In genomic region chr11:119120639-119121007, GRCh38 we compare ENCODE assay signal across 8 cellular contexts. TPM values are rescaled to one million over a fixed set of nuclear protein-coding genes. Genes with fewer than 3 reads are reported as not detected.
DNase-seq lines count a peak whose midpoint lies in the region; ATAC-seq and TF ChIP-seq lines count a peak whose summit lies in the region.

No MANE protein-coding gene starts in this region.

- CTCF ChIA-PET in T-cell (lab: Charles Lee), result interaction anchor here in 1 of 2 donors (0.6 to 2.5 kb wide), 5 partner anchors 11 to 202 kb away, joined by 3 to 24 read pairs (median 5); partner anchors contain the start of genes CBL and DPAGT1

- H3K79me1 ChIP-seq in H9 (ENCODE audit: insufficient read depth, low read depth, low read length, poor library complexity, severe bottlenecking), result peaks cover 6% of the 10 kb centered on the region

- peaks cover 19% of the 10 kb centered on the region for H3K79me2 ChIP-seq in ACC112 (ENCODE audit: control insufficient read depth, insufficient read depth, low read length, unreplicated experiment)
- peaks cover 8% of the 10 kb centered on the region for H3K79me2 ChIP-seq in H9 (ENCODE audit: insufficient read depth, low read length)

- H2BK20ac ChIP-seq in H9 (ENCODE audit: low read depth, low read length, poor library complexity, severe bottlenecking), result no peak overlapping the region

- no peak overlapping the region for H3K4ac ChIP-seq in H9 (ENCODE audit: low read depth, low read length)

- H3K23ac ChIP-seq in H9 (ENCODE audit: insufficient read length, low read depth, low read length), result no peak overlapping the region

- no peaks in the 10 kb centered on the region for H4K20me1 ChIP-seq in H9 (ENCODE audit: control insufficient read depth, insufficient read depth, insufficient read length)

- H3K36me3 Mint-ChIP-seq in H9 (ENCODE audit: insufficient read depth in 1 of 3, low read depth in 3 of 3), result peaks cover 0 to 18% (median 17%) of the 10 kb centered on the region in 3 experiments; a peak in 6 of 7 replicates
- H3K36me3 Mint-ChIP-seq in T-cell, result peaks cover 16% of the 10 kb centered on the region

- H3K4me1 Mint-ChIP-seq in H9, result peaks cover 20 to 23% of the 10 kb centered on the region in 2 experiments
- peaks cover 44 to 60% (median 55%) of the 10 kb centered on the region in 3 donors for H3K4me1 Mint-ChIP-seq in T-cell

- TF ChIP-seq POLR2A in gastrocnemius medialis (IDR thresholded peaks at IDR 0.05), result no peak

- H2BK5ac ChIP-seq in H9 (ENCODE audit: insufficient read length, low read length), result no peak overlapping the region

- H3K4me3 Mint-ChIP-seq in H9 (peak overlapping the region; percentile 93 to 94), T-cell (peak overlapping the region; percentile 89 to 94 (median 91))

- no peak for DNase-seq in H9
- no peak for DNase-seq in T-cell
- DNase-seq in fibroblast of villous mesenchyme (ENCODE audit: low read depth), result peak; percentile 20
- no peak for DNase-seq in gastrocnemius medialis
- DNase-seq in T1000 (lab: John Stamatoyannopoulos, UW), result no peak

- peak overlapping the region; percentile 72 for H3K4me2 ChIP-seq in H9 (ENCODE audit: insufficient read depth, insufficient read length, low read length)

- H2BK12ac ChIP-seq in H9 (ENCODE audit: insufficient read length, low read depth, low read length), result no peak overlapping the region

- H3K18ac ChIP-seq in H9 (ENCODE audit: insufficient read length, low read depth, low read length), result no peak overlapping the region

- POLR2A ChIA-PET in T-cell (lab: Charles Lee), result interaction anchor here in 1 of 2 donors (0.6 to 2.3 kb wide), 5 partner anchors 18 to 333 kb away, joined by 3 to 21 read pairs (median 8); partner anchors contain the start of genes DPAGT1, HMBS and VPS11

- no peak overlapping the region for H2BK120ac ChIP-seq in H9 (ENCODE audit: low read depth, low read length, poor library complexity, severe bottlenecking)

- H2AK5ac ChIP-seq in H9 (ENCODE audit: insufficient read length, low read length), result no peak overlapping the region

- no peaks in the 10 kb centered on the region for H3K9me3 ChIP-seq in H9 (ENCODE audit: control insufficient read depth, low read depth, low read length)
- H3K9me3 ChIP-seq in gastrocnemius medialis, result no peaks in the 10 kb centered on the region

- no peak overlapping the region for H4K8ac ChIP-seq in H9 (replicated peaks; ENCODE audit: insufficient read length, low read depth, low read length)

- H3K27ac Mint-ChIP-seq in H9, result peak overlapping the region; percentile 44 to 95 (median 52); a peak in 6 of 7 replicates
- H3K27ac Mint-ChIP-seq in T-cell, result peak overlapping the region; percentile 94 to 95

- no peak overlapping the region for H3K56ac ChIP-seq in H9 (ENCODE audit: insufficient read length, low read depth, low read length)

- in situ Hi-C loops in gastrocnemius medialis (cut with MboI; ENCODE audit: low sequenced_read_pairs in 4 of 4), result no loop called here

- H3K4me3 ChIP-seq in ACC112 (ENCODE audit: low read depth, low read length) (peak overlapping the region; percentile 98), fibroblast of villous mesenchyme (ENCODE audit: low read depth, low read length) (peak overlapping the region; percentile 64), gastrocnemius medialis (peak overlapping the region; percentile 65 to 88 (median 76))

- H3K23me2 ChIP-seq in H9 (ENCODE audit: insufficient read length, low read depth, low read length, poor library complexity, severe bottlenecking), result peaks cover 9% of the 10 kb centered on the region

- H3K27me3 ChIP-seq in ACC112 (ENCODE audit: insufficient read depth, low read length), result no peaks in the 10 kb centered on the region
- no peaks in the 10 kb centered on the region for H3K27me3 ChIP-seq in H9 (ENCODE audit: insufficient read depth, low read length)
- H3K27me3 ChIP-seq in gastrocnemius medialis, result no peaks in the 10 kb centered on the region

- H3K36me3 ChIP-seq in ACC112 (ENCODE audit: insufficient read depth, low read length) (no peaks in the 10 kb centered on the region), gastrocnemius medialis (peaks cover 0 to 31% of the 10 kb centered on the region in 2 donors)

- peak overlapping the region; percentile 61 for H3K9ac ChIP-seq in H9 (ENCODE audit: extremely low read depth, insufficient read length, low read length)

- intact Hi-C loops in gastrocnemius medialis (cut with DNase I; ENCODE audit: low total_unique reads), result loop anchor here (1.0 to 5.0 kb wide), 6 partner anchors 13 to 179 kb away; partner anchors contain the start of genes C2CD2L, HMBS, HYOU1 and NLRX1

- H3K27me3 Mint-ChIP-seq in H9 (ENCODE audit: low read depth) (no peaks in the 10 kb centered on the region; the same call in 1 of the 2 replicates), T-cell (no peaks in the 10 kb centered on the region)

- no CpG with 5 or more reads among the region's 5 CpGs for WGBS in H9 (ENCODE audit: extremely low coverage, insufficient read length, low lambda C conversion rate)

- H3K27ac ChIP-seq in ACC112 (ENCODE audit: low read depth, low read length) (peak overlapping the region; percentile 19; the same call in 1 of the 2 replicates), H9 (ENCODE audit: insufficient read length, low read depth, low read length) (no peak overlapping the region), gastrocnemius medialis (peak overlapping the region; percentile 84 to 90 (median 86))

- H3K4me1 ChIP-seq in ACC112 (ENCODE audit: control insufficient read depth, insufficient read depth, low read length, unreplicated experiment) (peaks cover 9% of the 10 kb centered on the region), H9 (ENCODE audit: insufficient read depth, low read length) (peaks cover 4% of the 10 kb centered on the region; the same call in 1 of the 2 replicates), gastrocnemius medialis (peaks cover 16 to 20% of the 10 kb centered on the region in 2 donors)

- H3T11ph ChIP-seq in H9 (ENCODE audit: low read length), result no peak overlapping the region

- ATAC-seq in T-cell (replicated peaks in 1 of 4) (no peak), gastrocnemius medialis (no peak), GM18520 (IDR thresholded peaks at IDR 0.05; ENCODE audit: unreplicated experiment) (no peak), HG02885 (IDR thresholded peaks at IDR 0.05; ENCODE audit: poor library complexity, unreplicated experiment) (no peak)

- no peak overlapping the region for H2BK15ac ChIP-seq in H9 (ENCODE audit: low read depth, low read length)

- H4K5ac ChIP-seq in H9 (ENCODE audit: insufficient read length, low read depth, low read length), result no peak overlapping the region

- H4K91ac ChIP-seq in H9 (ENCODE audit: insufficient read length, low read depth, low read length), result no peak overlapping the region

- H2AFZ ChIP-seq in ACC112 (ENCODE audit: low read length, unreplicated experiment) (peak overlapping the region; percentile 78), H9 (ENCODE audit: low read length) (no peak overlapping the region)

- H3K9me3 Mint-ChIP-seq in H9 (no peaks in the 10 kb centered on the region; a peak in 1 of 5 replicates), T-cell (no peaks in the 10 kb centered on the region)

- no peak overlapping the region for H3K14ac ChIP-seq in H9 (ENCODE audit: insufficient read depth, low read length)

- TF ChIP-seq CTCF in H9 (conservative IDR thresholded peaks at IDR 0.05) (no peak), fibroblast of villous mesenchyme (IDR thresholded peaks at IDR 0.05; ENCODE audit: insufficient read depth, low read depth, low read length) (no peak), gastrocnemius medialis (IDR thresholded peaks at IDR 0.05 in 4 of 5, conservative IDR thresholded peaks at IDR 0.05 in 1 of 5) (no peak)

RNA-seq across cellular contexts. Expression of gene HINFP, which starts 0.8 kb away (rescaled TPM):
- 42.1 and 42.4 TPM in 2 replicates for total RNA-seq in H9 (2021)
- total RNA-seq in T-cell, result 10 to 100 TPM; 30.0 to 68.5 (median 56.7) TPM
- total RNA-seq in fibroblast of villous mesenchyme, result 18.6 and 20.3 TPM in 2 replicates
- total RNA-seq in gastrocnemius medialis, result 10 to 100 TPM in 3 of 4 donors, 1 to 10 TPM in 1; 8.1 to 17.8 (median 15.3) TPM

RNA-seq across cellular contexts. Expression of gene C2CD2L, which starts 13.5 kb away (rescaled TPM):
- total RNA-seq in H9 (2021), result 5.5 and 5.6 TPM in 2 replicates
- 10 to 100 TPM; 18.9 to 36.4 (median 30.6) TPM for total RNA-seq in T-cell
- total RNA-seq in fibroblast of villous mesenchyme, result 4.5 and 5.6 TPM in 2 replicates
- total RNA-seq in gastrocnemius medialis, result 10 to 100 TPM; 10.0 to 30.7 (median 18.7) TPM

RNA-seq across cellular contexts. Expression of gene DPAGT1, which starts 19.0 kb away (rescaled TPM):
- total RNA-seq in H9 (2021) (43.6 and 44.5 TPM in 2 replicates), T-cell (10 to 100 TPM; 21.7 to 54.2 (median 43.9) TPM), fibroblast of villous mesenchyme (21.3 and 29.4 TPM in 2 replicates), gastrocnemius medialis (10 to 100 TPM in 3 of 4 donors, 1 to 10 TPM in 1; 8.9 to 34.0 (median 15.1) TPM)

RNA-seq across cellular contexts. Expression of gene ABCG4, which starts 28.2 kb away (rescaled TPM):
- total RNA-seq in H9 (2021) (0.68 and 1.2 TPM in 2 replicates), T-cell (under 1 TPM in 1 of 5 donors, not detected in 4; 0.09 TPM), fibroblast of villous mesenchyme (under 0.01 and 0.86 TPM in 2 replicates), gastrocnemius medialis (not detected)

RNA-seq across cellular contexts. Expression of gene HMBS, which starts 35.9 kb away (rescaled TPM):
- total RNA-seq in H9 (2021) (57.2 and 57.7 TPM in 2 replicates), T-cell (10 to 100 TPM in 3 of 5 donors, 1 to 10 TPM in 2; 6.7 to 17.8 (median 12.3) TPM), fibroblast of villous mesenchyme (11.2 and 13.2 TPM in 2 replicates), gastrocnemius medialis (10 to 100 TPM in 3 of 4 donors, 1 to 10 TPM in 1; 8.7 to 31.1 (median 14.5) TPM)
